27 cellular contexts compared by ENCODE assay signal in genomic region chr7:82305347-82306005, GRCh38.
"Had no signal": no experiment of that assay in that cellular context is flagged by ENCODE, and none has a peak within 500 bp of the region (broad histone marks: within the 10 kb centered on the region; RNA-seq: fewer than 3 reads in every experiment).

No MANE protein-coding gene starts in this region.

- H3K27me3 ChIP-seq: neural progenitor cell, ovary, right lobe of liver, sigmoid colon, stomach, thyroid gland, tibial nerve, upper lobe of left lung, vagina had no signal

- H3K4me1 Mint-ChIP-seq: nephron; neural progenitor cell; stimulated activated effector memory CD8-positive, alpha-beta T cell treated with anti-CD3 and anti-CD28 coated beads, Interleukin-12 subunit alpha, Interleukin-12 subunit beta, amount 100 ng/mL, for 72 hours; stimulated activated naive B cell treated with anti-CD40 and anti-IgM and Interleukin-4, amounts not matched to agents 10 μg/mL and 1 μg/mL and 100 μg/mL, for 72 hours had no signal

- H3K4me3 Mint-ChIP-seq: nephron; neural progenitor cell; stimulated activated effector memory CD8-positive, alpha-beta T cell treated with anti-CD3 and anti-CD28 coated beads, Interleukin-12 subunit alpha, Interleukin-12 subunit beta, amount 100 ng/mL, for 72 hours; stimulated activated naive B cell treated with anti-CD40 and anti-IgM and Interleukin-4, amounts not matched to agents 10 μg/mL and 1 μg/mL and 100 μg/mL, for 72 hours; stimulated activated naive CD8-positive, alpha-beta T cell treated with anti-CD3 and anti-CD28 coated beads, Interleukin-15, Interleukin-2, amounts not matched to agents 100 ng/mL and 50 ng/mL, for 24 hours had no signal

- H3K4me1 ChIP-seq: neural progenitor cell, parathyroid adenoma, psoas muscle, right lobe of liver, sigmoid colon, stomach, thyroid gland, tibial nerve, upper lobe of left lung, vagina had no signal

- H3K9me3 ChIP-seq: ovary, right lobe of liver, thoracic aorta, thyroid gland, upper lobe of left lung, vagina had no signal

- H3K4me2 ChIP-seq: neural progenitor cell had no signal

- H3K27me3 Mint-ChIP-seq: progenitor cell of endocrine pancreas; stimulated activated naive B cell treated with anti-CD40 and anti-IgM and Interleukin-4, amounts not matched to agents 10 μg/mL and 1 μg/mL and 100 μg/mL, for 72 hours; stimulated activated naive CD8-positive, alpha-beta T cell treated with anti-CD3 and anti-CD28 coated beads, Interleukin-15, Interleukin-2, amounts not matched to agents 100 ng/mL and 50 ng/mL, for 24 hours had no signal

- H3K36me3 ChIP-seq: neural progenitor cell, ovary, right lobe of liver, sigmoid colon, stomach, thoracic aorta, thyroid gland, upper lobe of left lung, vagina had no signal

- H2AFZ ChIP-seq: neural progenitor cell, parathyroid adenoma had no signal

- H3K36me3 Mint-ChIP-seq: stimulated activated effector memory CD8-positive, alpha-beta T cell treated with anti-CD3 and anti-CD28 coated beads, Interleukin-12 subunit alpha, Interleukin-12 subunit beta, amount 100 ng/mL, for 72 hours; stimulated activated naive B cell treated with anti-CD40 and anti-IgM and Interleukin-4, amounts not matched to agents 10 μg/mL and 1 μg/mL and 100 μg/mL, for 72 hours had no signal

- DNase-seq: occipital lobe; ovary; posterior cingulate gyrus; psoas muscle; right cardiac atrium; right lobe of liver; sigmoid colon; small intestine; stimulated activated CD4-positive, alpha-beta T cell treated with anti-CD3 and anti-CD28 coated beads, Interleukin-15, amount 100 ng/mL, for 24 hours; stimulated activated CD4-positive, alpha-beta T cell treated with anti-CD3 and anti-CD28 coated beads, Interleukin-2, amount 100 ng/mL, for 24 hours; stimulated activated CD4-positive, alpha-beta T cell treated with anti-CD3 and anti-CD28 coated beads, Interleukin-2, amount 100 ng/mL, for 48 hours; stimulated activated CD4-positive, alpha-beta T cell treated with anti-CD3 and anti-CD28 coated beads, Interleukin-4, amount 100 ng/mL, for 24 hours; stimulated activated naive B cell treated with anti-CD40 and anti-IgM and Interleukin-4, amounts not matched to agents 10 μg/mL and 1 μg/mL and 100 μg/mL, for 72 hours; stimulated activated naive CD4-positive, alpha-beta T cell treated with Interleukin-2 at 50 U/mL for 16 hours; stomach; thyroid gland; trophoblast cell; upper lobe of left lung had no signal

- ATAC-seq: psoas muscle; right cardiac atrium; right lobe of liver; stimulated activated effector memory CD8-positive, alpha-beta T cell treated with anti-CD3 and anti-CD28 coated beads, Interleukin-12 subunit alpha, Interleukin-12 subunit beta, amount 100 ng/mL, for 72 hours; stimulated activated naive B cell treated with anti-CD40 and anti-IgM and Interleukin-4, amounts not matched to agents 10 μg/mL and 1 μg/mL and 100 μg/mL, for 72 hours had no signal

- H3K9ac ChIP-seq: neural progenitor cell, parathyroid adenoma had no signal

- H3K27ac Mint-ChIP-seq: nephron; neural progenitor cell; progenitor cell of endocrine pancreas; stimulated activated effector memory CD8-positive, alpha-beta T cell treated with anti-CD3 and anti-CD28 coated beads, Interleukin-12 subunit alpha, Interleukin-12 subunit beta, amount 100 ng/mL, for 72 hours; stimulated activated naive B cell treated with anti-CD40 and anti-IgM and Interleukin-4, amounts not matched to agents 10 μg/mL and 1 μg/mL and 100 μg/mL, for 72 hours; stimulated activated naive CD8-positive, alpha-beta T cell treated with anti-CD3 and anti-CD28 coated beads, Interleukin-15, Interleukin-2, amounts not matched to agents 100 ng/mL and 50 ng/mL, for 24 hours had no signal

- H3K27ac ChIP-seq: neural progenitor cell, ovary, parathyroid adenoma, psoas muscle, right lobe of liver, sigmoid colon, stomach, thoracic aorta, thyroid gland, tibial nerve, upper lobe of left lung, vagina had no signal

- H3K4me3 ChIP-seq: neural progenitor cell, ovary, psoas muscle, right lobe of liver, sigmoid colon, stomach, thoracic aorta, thyroid gland, tibial nerve, upper lobe of left lung, vagina had no signal

- H3K9me3 Mint-ChIP-seq: stimulated activated effector memory CD8-positive, alpha-beta T cell treated with anti-CD3 and anti-CD28 coated beads, Interleukin-12 subunit alpha, Interleukin-12 subunit beta, amount 100 ng/mL, for 72 hours had no signal

- H3K79me2 ChIP-seq: parathyroid adenoma had no signal
